In the genomic region with DNA sequence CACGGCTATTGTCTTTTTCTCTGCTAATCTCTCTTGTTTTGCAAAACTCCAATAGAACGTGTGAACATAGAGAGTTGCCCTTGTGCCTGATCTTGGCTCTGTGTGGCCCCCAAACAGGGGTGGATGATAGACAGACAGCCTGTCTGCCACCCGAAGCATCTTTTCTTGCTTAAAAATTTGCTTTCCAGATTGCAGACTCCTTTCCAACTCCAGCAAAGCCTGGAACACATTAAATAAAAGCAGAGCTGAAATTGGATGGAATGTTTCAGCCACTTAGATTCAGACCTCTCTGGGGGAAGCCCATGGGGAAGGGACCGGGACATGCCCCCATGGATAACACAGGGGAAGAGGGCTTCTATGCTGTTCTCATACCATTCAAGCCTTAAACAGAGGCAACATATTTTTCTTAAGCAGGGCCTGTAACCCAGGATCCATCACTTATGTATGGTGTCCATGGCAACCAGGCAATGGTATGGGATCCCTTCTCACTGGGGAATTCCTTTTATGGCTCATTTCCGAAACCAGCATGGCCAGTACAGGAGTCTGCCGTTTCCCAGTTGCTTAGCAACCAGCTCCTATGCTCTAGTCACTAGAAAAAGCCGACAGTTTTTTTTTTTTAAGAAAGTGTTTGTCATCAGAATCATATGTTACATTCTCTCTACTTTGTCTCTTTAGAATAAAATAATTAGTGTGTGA, we compare ENCODE assay signal across 10 cellular contexts.
DNase-seq lines count a peak whose midpoint lies in the region; ATAC-seq and TF ChIP-seq lines count a peak whose summit lies in the region.
"Had no signal": no experiment of that assay in that cellular context is flagged by ENCODE, and none has a peak within 500 bp of the region (broad histone marks: within the 10 kb centered on the region; RNA-seq: fewer than 3 reads in every experiment).

No MANE protein-coding gene starts in this region.

- H3K4me3 ChIP-seq in GM23338 (no peak overlapping the region), endodermal cell (ENCODE audit: low read length) (no peak overlapping the region)
- H3K4me3 ChIP-seq: tibial nerve had no signal

- H3K27ac Mint-ChIP-seq in GM23338 (peak overlapping the region; percentile 90), endodermal cell (peak overlapping the region; percentile 68), osteocyte (ENCODE audit: unreplicated experiment) (peak overlapping the region; percentile 81)

- H3K27me3 Mint-ChIP-seq in GM23338 (ENCODE audit: insufficient read depth, low read depth, poor library complexity) (peaks cover 5% of the 10 kb centered on the region), endodermal cell (ENCODE audit: insufficient read depth) (peaks cover 4% of the 10 kb centered on the region), osteocyte (ENCODE audit: unreplicated experiment) (peaks cover 4% of the 10 kb centered on the region)

- H3K27me3 ChIP-seq in GM23338 (ENCODE audit: insufficient read depth) = no peaks in the 10 kb centered on the region
- no peaks in the 10 kb centered on the region for H3K27me3 ChIP-seq in endodermal cell (ENCODE audit: control insufficient read depth, insufficient read depth, low read length, poor library complexity, severe bottlenecking)
- H3K27me3 ChIP-seq: tibial nerve had no signal

- no peaks in the 10 kb centered on the region for H3K36me3 ChIP-seq in GM23338 (ENCODE audit: insufficient read depth)
- H3K36me3 ChIP-seq in endodermal cell (ENCODE audit: control insufficient read depth, insufficient read depth, low read length) = no peaks in the 10 kb centered on the region
- H3K36me3 ChIP-seq: tibial nerve had no signal

- H3K79me2 ChIP-seq in GM23338 (replicated peaks; ENCODE audit: insufficient read depth) = no peaks in the 10 kb centered on the region

- H3K9me3 ChIP-seq in endodermal cell (ENCODE audit: control insufficient read depth, low read length) = no peaks in the 10 kb centered on the region
- H3K9me3 ChIP-seq: tibial nerve had no signal

- H3K4me1 Mint-ChIP-seq in GM23338 = peaks cover 20% of the 10 kb centered on the region
- H3K4me1 Mint-ChIP-seq in endodermal cell = peaks cover 8% of the 10 kb centered on the region
- H3K4me1 Mint-ChIP-seq in osteocyte (ENCODE audit: unreplicated experiment) = peaks cover 12% of the 10 kb centered on the region

- H2AFZ ChIP-seq in GM23338 = no peak overlapping the region

- H4K20me1 ChIP-seq in GM23338 (replicated peaks; ENCODE audit: insufficient read depth) = no peaks in the 10 kb centered on the region

- H3K27ac ChIP-seq in GM23338 (ENCODE audit: low read depth) (no peak overlapping the region), endodermal cell (ENCODE audit: low read depth, low read length) (peak overlapping the region; percentile 99)
- H3K27ac ChIP-seq: tibial nerve, VCaP had no signal

- peak; percentile 97 for DNase-seq in GM23338 (ENCODE audit: low spot score)
- DNase-seq in NCI-H526 (lab: John Stamatoyannopoulos, UW) = peak; percentile 94 to 96
- DNase-seq in endodermal cell = peak; percentile 79
- DNase-seq in osteocyte (ENCODE audit: extremely low spot score, unreplicated experiment) = peak; percentile 86
- DNase-seq in activated CD4-positive, alpha-beta T cell treated with anti-CD3 and anti-CD28 coated beads, Interleukin-2, amount 50 U/mL, for 48 hours = no peak

- H3K4me1 ChIP-seq in GM23338 (ENCODE audit: insufficient read depth) = peaks cover 15% of the 10 kb centered on the region
- peaks cover 3% of the 10 kb centered on the region for H3K4me1 ChIP-seq in endodermal cell (ENCODE audit: control insufficient read depth, insufficient read depth, low read length)
- H3K4me1 ChIP-seq: tibial nerve had no signal

- H3K9me2 ChIP-seq in GM23338 (ENCODE audit: insufficient read depth) = no peaks in the 10 kb centered on the region

- ATAC-seq in GM23338 (peak; percentile 94), GM19455 (IDR thresholded peaks at IDR 0.05; ENCODE audit: unreplicated experiment) (no peak), HG03520 (IDR thresholded peaks at IDR 0.05; ENCODE audit: unreplicated experiment) (no peak), HG03175 (IDR thresholded peaks at IDR 0.05; ENCODE audit: unreplicated experiment) (no peak)

- H3K9me3 Mint-ChIP-seq in GM23338 = no peaks in the 10 kb centered on the region
- H3K9me3 Mint-ChIP-seq in endodermal cell = no peaks in the 10 kb centered on the region
- no peaks in the 10 kb centered on the region for H3K9me3 Mint-ChIP-seq in osteocyte (ENCODE audit: unreplicated experiment)

- H3K36me3 Mint-ChIP-seq in GM23338 (ENCODE audit: low read depth) (no peaks in the 10 kb centered on the region), endodermal cell (ENCODE audit: low read depth) (no peaks in the 10 kb centered on the region), osteocyte (ENCODE audit: unreplicated experiment) (no peaks in the 10 kb centered on the region)

- H3K4me2 ChIP-seq in GM23338 = peak overlapping the region; percentile 31; the same call in 1 of the 2 replicates

- H3K4me3 Mint-ChIP-seq in GM23338 (peak overlapping the region; percentile 56; the same call in 2 of the 3 replicates), endodermal cell (no peak overlapping the region), osteocyte (ENCODE audit: unreplicated experiment) (no peak overlapping the region)

- H3F3A ChIP-seq in GM23338 (replicated peaks; ENCODE audit: low read depth) = no peaks in the 10 kb centered on the region

- H3K9ac ChIP-seq in endodermal cell (ENCODE audit: extremely low read depth, low read length, poor library complexity, severe bottlenecking) = no peak overlapping the region

- WGBS in endodermal cell (ENCODE audit: insufficient coverage in 1 of 2, insufficient read length in 1 of 2), 2 experiments = 49 to 70% methylated on average over 3 to 6 of the region's 7 CpGs

- TF ChIP-seq CTCF in GM23338 (conservative IDR thresholded peaks at IDR 0.05; ENCODE audit: low read depth in 2 of 2) (no peak), endodermal cell (conservative IDR thresholded peaks at IDR 0.05) (no peak), osteocyte (IDR thresholded peaks at IDR 0.05) (no peak)

TF ChIP-seq in GM23338, 12 proteins besides CTCF, POLR2A, EP300 and RAD21 (continues in another document):
- TF ChIP-seq NANOG (IDR thresholded peaks at IDR 0.05; ENCODE audit: borderline replicate concordance) (no peak), ZNF462 (CRISPR knock-in tag; IDR thresholded peaks at IDR 0.05) (no peak), EZH2phosphoT487 (IDR thresholded peaks at IDR 0.05; ENCODE audit: unreplicated experiment) (no peak), ZNF114 (CRISPR knock-in tag; IDR thresholded peaks at IDR 0.05) (no peak), STAT1 (IDR thresholded peaks at IDR 0.05; ENCODE audit: unreplicated experiment) (no peak)

Comparison
In these comparisons a context has a peak if more than half of its experiments do, and no peak if none do; other contexts are left out.
1. DNase-seq: peak in GM23338 (single experiment), NCI-H526 (2 of 2), endodermal cell (single experiment) and osteocyte (single experiment); none in activated CD4-positive, alpha-beta T cell treated with anti-CD3 and anti-CD28 coated beads, Interleukin-2, amount 50 U/mL, for 48 hours (0 of 2).
2. Peak in every context shown above with its lines, with median percentiles within 50 percentile points of each other: H3K27ac Mint-ChIP-seq.